In genomic region chr20:1688886-1689538, GRCh38 we compare ENCODE assay signal across 20 cellular contexts. TPM values are rescaled to one million over a fixed set of nuclear protein-coding genes. Genes with fewer than 3 reads are reported as not detected.
A peak's percentile ranks its signal among the peaks of the same experiment; 100 is the strongest.
DNase-seq lines count a peak whose midpoint lies in the region; ATAC-seq and TF ChIP-seq lines count a peak whose summit lies in the region.
"Had no signal": no experiment of that assay in that cellular context is flagged by ENCODE, and none has a peak within 500 bp of the region (broad histone marks: within the 10 kb centered on the region; RNA-seq: fewer than 3 reads in every experiment).

No MANE protein-coding gene starts in this region.

- no peak overlapping the region for H3K27ac Mint-ChIP-seq in activated T-cell treated with anti-CD3 and anti-CD28 coated beads, Interleukin-2, amount 50 U/mL, for 72 hours
- peak overlapping the region; percentile 94 for H3K27ac Mint-ChIP-seq in activated naive CD8-positive, alpha-beta T cell
- H3K27ac Mint-ChIP-seq: CD14-positive monocyte, HFFc6 had no signal

- H3K9me3 Mint-ChIP-seq in activated T-cell treated with anti-CD3 and anti-CD28 coated beads, Interleukin-2, amount 50 U/mL, for 72 hours = peaks cover 1 to 7% of the 10 kb centered on the region in 2 donors
- H3K9me3 Mint-ChIP-seq in activated naive CD8-positive, alpha-beta T cell (ENCODE audit: low read depth) = peaks cover 7% of the 10 kb centered on the region
- H3K9me3 Mint-ChIP-seq: HFFc6 had no signal

- H3K4me1 Mint-ChIP-seq in activated T-cell treated with anti-CD3 and anti-CD28 coated beads, Interleukin-2, amount 50 U/mL, for 72 hours (ENCODE audit: low read depth) = peaks cover 70% of the 10 kb centered on the region
- peaks cover 75% of the 10 kb centered on the region for H3K4me1 Mint-ChIP-seq in activated naive CD8-positive, alpha-beta T cell (ENCODE audit: low read depth)

- H3K36me3 Mint-ChIP-seq in activated T-cell treated with anti-CD3 and anti-CD28 coated beads, Interleukin-2, amount 50 U/mL, for 72 hours (ENCODE audit: insufficient read depth in 2 of 2) = peaks cover 6 to 8% of the 10 kb centered on the region in 2 donors
- H3K36me3 Mint-ChIP-seq in activated naive CD8-positive, alpha-beta T cell = peaks cover 22% of the 10 kb centered on the region
- H3K36me3 Mint-ChIP-seq: CD14-positive monocyte had no signal

- no peak overlapping the region for H3K4me3 ChIP-seq in NB4 (ENCODE audit: low read depth, low read length)
- no peak overlapping the region for H3K4me3 ChIP-seq in iPS DF 6.9 (ENCODE audit: low read length)

- peak overlapping the region in 1 of 2 donors; percentile 27 for H3K4me3 Mint-ChIP-seq in activated T-cell treated with anti-CD3 and anti-CD28 coated beads, Interleukin-2, amount 50 U/mL, for 72 hours
- peak overlapping the region; percentile 62 for H3K4me3 Mint-ChIP-seq in activated naive CD8-positive, alpha-beta T cell
- H3K4me3 Mint-ChIP-seq: HFFc6 had no signal

- no peaks in the 10 kb centered on the region for H3K36me3 ChIP-seq in iPS DF 6.9 (ENCODE audit: control insufficient read depth, insufficient read depth, low read length)

- no peak overlapping the region for H3K27ac ChIP-seq in iPS DF 6.9 (ENCODE audit: low read length)
- H3K27ac ChIP-seq: KMS-11 had no signal

- no CpG with 5 or more reads among the region's 4 CpGs for WGBS in iPS DF 6.9 (ENCODE audit: insufficient coverage, insufficient read length)

- H3K4me1 ChIP-seq in iPS DF 6.9 (ENCODE audit: control insufficient read depth, insufficient read depth, low read length) = peaks cover 2% of the 10 kb centered on the region; the same call in 1 of the 2 replicates
- H3K4me1 ChIP-seq: Caco-2 had no signal

- H3K27me3 Mint-ChIP-seq in activated T-cell treated with anti-CD3 and anti-CD28 coated beads, Interleukin-2, amount 50 U/mL, for 72 hours (ENCODE audit: low read depth) = no peaks in the 10 kb centered on the region
- no peaks in the 10 kb centered on the region for H3K27me3 Mint-ChIP-seq in activated naive CD8-positive, alpha-beta T cell

- no peaks in the 10 kb centered on the region for H3K27me3 ChIP-seq in iPS DF 6.9 (ENCODE audit: control insufficient read depth, insufficient read depth, low read length)

- ATAC-seq in activated T-cell treated with anti-CD3 and anti-CD28 coated beads, Interleukin-2, amount 50 U/mL, for 72 hours (replicated peaks in 1 of 2) = peak; percentile 30 to 46
- ATAC-seq in HG02970 (IDR thresholded peaks at IDR 0.05; ENCODE audit: low FRiP score, unreplicated experiment) = no peak
- no peak for ATAC-seq in HG03039 (IDR thresholded peaks at IDR 0.05; ENCODE audit: unreplicated experiment)
- ATAC-seq: HepG2 had no signal

- TF ChIP-seq POLR2A in NB4 (IDR thresholded peaks at IDR 0.05; ENCODE audit: extremely low read depth, insufficient read length) = no peak

- no peaks in the 10 kb centered on the region for H3K9me3 ChIP-seq in iPS DF 6.9 (ENCODE audit: control insufficient read depth, insufficient read depth, low read length)
- H3K9me3 ChIP-seq: Caco-2 had no signal

- TF ChIP-seq CTCF in NB4 (IDR thresholded peaks at IDR 0.05; ENCODE audit: low read depth, low read length) = no peak

- DNase-seq in activated T-cell treated with anti-CD3 and anti-CD28 coated beads, Interleukin-2, amount 50 U/mL, for 72 hours = no peak
- DNase-seq in activated T-cell treated with anti-CD3 and anti-CD28 coated beads for 4 hours = no peak
- DNase-seq in NB4 (ENCODE audit: low read depth) = peak; percentile 56
- DNase-seq in iPS DF 6.9 (ENCODE audit: low read depth, low spot score) = peak; percentile 11
- DNase-seq in HPDE6-E6E7 (ENCODE audit: extremely low spot score) = no peak
- DNase-seq: AML-193, Caco-2, DMS153, HFFc6, NCI-H1048, NCI-H1436 treated with DMSO at 0.1 percent for 48 hours, NCI-H2081, NCI-H748 treated with DMSO at 0.1 percent for 48 hours had no signal

RNA-seq across cellular contexts. Expression of gene SIRPG, which starts 31.4 kb away (rescaled TPM):
- 10 to 100 TPM; 37.0 to 55.4 TPM for total RNA-seq in activated T-cell treated with anti-CD3 and anti-CD28 coated beads, Interleukin-2, amount 50 U/mL, for 72 hours
- total RNA-seq: Caco-2, HepG2, HFFc6, NCI-H460 had no signal

Comparison
In these comparisons a context has a peak if more than half of its experiments do, and no peak if none do; other contexts are left out.
1. ATAC-seq: peak in activated T-cell treated with anti-CD3 and anti-CD28 coated beads, Interleukin-2, amount 50 U/mL, for 72 hours (2 of 2); none in HG02970 (single experiment) and HG03039 (single experiment).
2. DNase-seq: peak in NB4 (single experiment) and iPS DF 6.9 (single experiment); none in activated T-cell treated with anti-CD3 and anti-CD28 coated beads, Interleukin-2, amount 50 U/mL, for 72 hours (0 of 2), activated T-cell treated with anti-CD3 and anti-CD28 coated beads for 4 hours (single experiment) and HPDE6-E6E7 (single experiment).